In the genomic region with DNA sequence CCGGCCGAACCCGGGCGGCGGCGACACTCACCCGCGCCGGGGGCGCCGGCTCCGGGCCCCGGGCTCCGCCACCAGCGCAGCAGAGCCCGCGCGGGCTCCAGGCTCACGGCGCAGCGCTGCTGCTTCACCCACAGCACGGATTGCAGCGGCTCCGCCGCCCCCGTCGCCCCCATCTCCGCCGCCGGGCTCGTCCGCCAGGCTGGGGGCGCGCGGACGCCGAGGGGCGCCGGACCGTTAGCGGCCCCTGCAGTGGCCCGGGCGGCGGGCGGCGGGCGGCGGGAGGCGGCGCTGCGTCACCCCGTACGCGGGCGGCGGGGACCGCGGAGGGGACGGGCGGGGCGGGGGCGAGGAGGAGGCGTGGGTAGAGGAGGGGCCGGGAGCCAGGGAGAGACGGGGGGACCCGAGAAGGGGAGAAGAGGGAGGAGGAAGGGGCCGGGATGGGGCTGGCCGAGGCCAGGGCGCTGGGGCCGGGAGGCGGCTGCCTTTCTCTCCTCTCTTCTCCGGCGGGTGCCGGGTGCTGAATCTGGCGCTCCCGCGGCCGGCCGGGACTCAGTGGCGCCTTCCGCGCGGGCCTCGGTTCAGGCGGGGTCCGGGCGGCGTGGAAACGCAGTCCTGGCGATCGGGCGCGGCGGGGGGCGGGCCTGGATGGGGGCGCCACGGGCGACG, we compare ENCODE assay signal across 8 cellular contexts. TPM values are rescaled to one million over a fixed set of nuclear protein-coding genes. Genes with fewer than 3 reads are reported as not detected.
DNase-seq lines count a peak whose midpoint lies in the region; FAIRE-seq and TF ChIP-seq lines count a peak whose summit lies in the region.

A gene with protein sequence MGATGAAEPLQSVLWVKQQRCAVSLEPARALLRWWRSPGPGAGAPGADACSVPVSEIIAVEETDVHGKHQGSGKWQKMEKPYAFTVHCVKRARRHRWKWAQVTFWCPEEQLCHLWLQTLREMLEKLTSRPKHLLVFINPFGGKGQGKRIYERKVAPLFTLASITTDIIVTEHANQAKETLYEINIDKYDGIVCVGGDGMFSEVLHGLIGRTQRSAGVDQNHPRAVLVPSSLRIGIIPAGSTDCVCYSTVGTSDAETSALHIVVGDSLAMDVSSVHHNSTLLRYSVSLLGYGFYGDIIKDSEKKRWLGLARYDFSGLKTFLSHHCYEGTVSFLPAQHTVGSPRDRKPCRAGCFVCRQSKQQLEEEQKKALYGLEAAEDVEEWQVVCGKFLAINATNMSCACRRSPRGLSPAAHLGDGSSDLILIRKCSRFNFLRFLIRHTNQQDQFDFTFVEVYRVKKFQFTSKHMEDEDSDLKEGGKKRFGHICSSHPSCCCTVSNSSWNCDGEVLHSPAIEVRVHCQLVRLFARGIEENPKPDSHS (minus strand): TSS at position 277 of the 666 bp plus-strand sequence. CDS start 104 bp downstream, at position 173.

- peaks cover 38% of the 10 kb centered on the region for H4K20me1 ChIP-seq in SK-N-SH (ENCODE audit: insufficient read depth)

- peak within 1 kb of the TSS; percentile 81; the same call in 1 of the 2 replicates for H2AFZ ChIP-seq in SK-N-SH (ENCODE audit: low read depth)

- H3K36me3 Mint-ChIP-seq in activated naive CD8-positive, alpha-beta T cell treated with anti-CD3 and anti-CD28 coated beads for 36 hours = peaks cover 6% of the 10 kb centered on the region
- H3K36me3 Mint-ChIP-seq in glutamatergic neuron (ENCODE audit: unreplicated experiment) = no peaks in the 10 kb centered on the region

- H3K9ac ChIP-seq in SK-N-SH = peak within 1 kb of the TSS; percentile 86

- DNase-seq in NCI-H1694 (lab: John Stamatoyannopoulos, UW) (peak; percentile 17), NCI-H1694 treated with DMSO at 0.1 percent for 48 hours (lab: John Stamatoyannopoulos, UW) (no peak), HL-60 (ENCODE audit: low read depth in 1 of 2, low spot score in 1 of 2) (peak; percentile 43 to 67), SK-N-SH (peak; percentile 95), glutamatergic neuron (peak; percentile 75), nucleus accumbens (lab: John Stamatoyannopoulos, UW) (peak in 53 of 56 donors; percentile 18 to 84 (median 67)), urothelium cell line (ENCODE audit: low spot score) (peak; percentile 90)
- peak; percentile 52 for DNase-seq in activated naive CD8-positive, alpha-beta T cell treated with anti-CD3 and anti-CD28 coated beads for 36 hours

- no peaks in the 10 kb centered on the region for H3K27me3 Mint-ChIP-seq in activated naive CD8-positive, alpha-beta T cell treated with anti-CD3 and anti-CD28 coated beads for 36 hours
- H3K27me3 Mint-ChIP-seq in glutamatergic neuron (ENCODE audit: unreplicated experiment) = peaks cover 5% of the 10 kb centered on the region

- H3K27ac Mint-ChIP-seq in activated naive CD8-positive, alpha-beta T cell treated with anti-CD3 and anti-CD28 coated beads for 36 hours = peak within 1 kb of the TSS; percentile 94
- H3K27ac Mint-ChIP-seq in glutamatergic neuron (ENCODE audit: unreplicated experiment) = peak within 1 kb of the TSS; percentile 93

- POLR2A ChIA-PET in SK-N-SH (lab: Yijun Ruan, JAX) = interaction anchor here (0.8 kb wide), 1 partner anchor 162 kb away, joined by 3 read pairs; no protein-coding TSS in a partner anchor

- WGBS in SK-N-SH (ENCODE audit: low lambda C conversion rate) = 2% methylated on average over 33 of the region's 99 CpGs

- peak within 1 kb of the TSS; percentile 71 for H3K27ac ChIP-seq in HL-60 (replicated peaks)
- peak within 1 kb of the TSS; percentile 52 to 90; a peak in 3 of 4 replicates for H3K27ac ChIP-seq in SK-N-SH (ENCODE audit: low read depth in 2 of 2, low read length in 1 of 2)

- peaks cover 54% of the 10 kb centered on the region for H3K79me2 ChIP-seq in SK-N-SH (ENCODE audit: insufficient read depth)

- CTCF ChIA-PET in SK-N-SH (lab: Yijun Ruan, JAX) = interaction anchor here (1.0 to 1.5 kb wide), 3 partner anchors 21 to 175 kb away, joined by 3 to 6 read pairs (median 4); no protein-coding TSS in a partner anchor

- no peak for FAIRE-seq in urothelium cell line (lab: Jason Lieb, UNC)

- peak within 1 kb of the TSS; percentile 73 for H3K4me3 ChIP-seq in HL-60 (replicated peaks; ENCODE audit: insufficient read depth, low read length)
- peak within 1 kb of the TSS; percentile 67 to 96 for H3K4me3 ChIP-seq in SK-N-SH (ENCODE audit: low read depth in 2 of 2, low read length in 1 of 2)

- no peaks in the 10 kb centered on the region for H3K27me3 ChIP-seq in HL-60 (ENCODE audit: insufficient read depth, poor library complexity, severe bottlenecking)
- no peaks in the 10 kb centered on the region for H3K27me3 ChIP-seq in SK-N-SH (ENCODE audit: insufficient read depth)

- peaks cover 38% of the 10 kb centered on the region for H3K4me1 Mint-ChIP-seq in activated naive CD8-positive, alpha-beta T cell treated with anti-CD3 and anti-CD28 coated beads for 36 hours
- peaks cover 7% of the 10 kb centered on the region for H3K4me1 Mint-ChIP-seq in glutamatergic neuron (ENCODE audit: low read depth, unreplicated experiment)

- H3K4me2 ChIP-seq in SK-N-SH = peak within 1 kb of the TSS; percentile 94

- no peak for TF ChIP-seq RAD21 in SK-N-SH (IDR thresholded peaks at IDR 0.05; ENCODE audit: low read length)

- H3K4me1 ChIP-seq in SK-N-SH (ENCODE audit: control insufficient read depth in 1 of 2, insufficient read depth in 2 of 2, low read depth in 1 of 2, low read length in 1 of 2) = peaks cover 22 to 69% of the 10 kb centered on the region in 2 experiments

- peak within 1 kb of the TSS; percentile 100 for H3K4me3 Mint-ChIP-seq in activated naive CD8-positive, alpha-beta T cell treated with anti-CD3 and anti-CD28 coated beads for 36 hours
- peak within 1 kb of the TSS; percentile 96 for H3K4me3 Mint-ChIP-seq in glutamatergic neuron (ENCODE audit: unreplicated experiment)

- no peaks in the 10 kb centered on the region for H3K36me3 ChIP-seq in SK-N-SH (replicated peaks in 1 of 2; ENCODE audit: control insufficient read depth in 1 of 2, insufficient read depth in 2 of 2, low read length in 1 of 2)

- no peak for TF ChIP-seq EP300 in SK-N-SH (IDR thresholded peaks at IDR 0.05; ENCODE audit: borderline replicate concordance in 1 of 2, low read depth in 1 of 2, low read length in 1 of 2)

- no peaks in the 10 kb centered on the region for H3K9me3 ChIP-seq in SK-N-SH

- no peaks in the 10 kb centered on the region for H3K9me2 ChIP-seq in SK-N-SH

- peaks cover 6% of the 10 kb centered on the region for H3K9me3 Mint-ChIP-seq in activated naive CD8-positive, alpha-beta T cell treated with anti-CD3 and anti-CD28 coated beads for 36 hours
- peaks cover 10% of the 10 kb centered on the region for H3K9me3 Mint-ChIP-seq in glutamatergic neuron (ENCODE audit: unreplicated experiment)

- TF ChIP-seq CTCF in HL-60 (IDR thresholded peaks at IDR 0.05; ENCODE audit: insufficient read depth, low read length) = no peak
- no peak; the same call in 1 of the 2 replicates for TF ChIP-seq CTCF in SK-N-SH (IDR thresholded peaks at IDR 0.05)
- TF ChIP-seq CTCF in glutamatergic neuron (IDR thresholded peaks at IDR 0.05; ENCODE audit: partially characterized antibody, unreplicated experiment) = no peak

- H3F3A ChIP-seq in SK-N-SH (replicated peaks; ENCODE audit: insufficient read depth) = peaks cover 5% of the 10 kb centered on the region

TF ChIP-seq in SK-N-SH, 30 proteins besides CTCF, POLR2A, EP300 and RAD21:
- TF ChIP-seq FOXJ3 (CRISPR knock-in tag; IDR thresholded peaks at IDR 0.05) = no peak
- TF ChIP-seq POLR2AphosphoS5 (IDR thresholded peaks at IDR 0.05; ENCODE audit: low read depth, low read length) = peak; percentile 47
- TF ChIP-seq, protein P1, sequence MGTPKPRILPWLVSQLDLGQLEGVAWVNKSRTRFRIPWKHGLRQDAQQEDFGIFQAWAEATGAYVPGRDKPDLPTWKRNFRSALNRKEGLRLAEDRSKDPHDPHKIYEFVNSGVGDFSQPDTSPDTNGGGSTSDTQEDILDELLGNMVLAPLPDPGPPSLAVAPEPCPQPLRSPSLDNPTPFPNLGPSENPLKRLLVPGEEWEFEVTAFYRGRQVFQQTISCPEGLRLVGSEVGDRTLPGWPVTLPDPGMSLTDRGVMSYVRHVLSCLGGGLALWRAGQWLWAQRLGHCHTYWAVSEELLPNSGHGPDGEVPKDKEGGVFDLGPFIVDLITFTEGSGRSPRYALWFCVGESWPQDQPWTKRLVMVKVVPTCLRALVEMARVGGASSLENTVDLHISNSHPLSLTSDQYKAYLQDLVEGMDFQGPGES (IDR thresholded peaks at IDR 0.05; ENCODE audit: low read depth, low read length) = no peak
- no peak for TF ChIP-seq EZH2phosphoT487 (IDR thresholded peaks at IDR 0.05; ENCODE audit: borderline replicate concordance, low read depth)

RNA-seq across cellular contexts. Expression of the gene that starts here (rescaled TPM):
- 32.6 and 33.4 TPM in 2 replicates for polyA plus RNA-seq in SK-N-SH (2012; rRNA removed)
- 27.7 and 36.1 TPM in 2 replicates for polyA plus RNA-seq in SK-N-SH (2012; cell fraction: cytosol; rRNA removed)
- polyA plus RNA-seq in SK-N-SH (2012; cell fraction: nucleus; rRNA removed) = 23.4 and 24.7 TPM in 2 replicates
- total RNA-seq in activated naive CD8-positive, alpha-beta T cell treated with anti-CD3 and anti-CD28 coated beads for 36 hours = 10 to 100 TPM; 38.1 to 41.3 TPM
- 145 TPM for total RNA-seq in glutamatergic neuron (ENCODE audit: unreplicated experiment)
